ENCODE assay signal across 8 cellular contexts in the genomic region with DNA sequence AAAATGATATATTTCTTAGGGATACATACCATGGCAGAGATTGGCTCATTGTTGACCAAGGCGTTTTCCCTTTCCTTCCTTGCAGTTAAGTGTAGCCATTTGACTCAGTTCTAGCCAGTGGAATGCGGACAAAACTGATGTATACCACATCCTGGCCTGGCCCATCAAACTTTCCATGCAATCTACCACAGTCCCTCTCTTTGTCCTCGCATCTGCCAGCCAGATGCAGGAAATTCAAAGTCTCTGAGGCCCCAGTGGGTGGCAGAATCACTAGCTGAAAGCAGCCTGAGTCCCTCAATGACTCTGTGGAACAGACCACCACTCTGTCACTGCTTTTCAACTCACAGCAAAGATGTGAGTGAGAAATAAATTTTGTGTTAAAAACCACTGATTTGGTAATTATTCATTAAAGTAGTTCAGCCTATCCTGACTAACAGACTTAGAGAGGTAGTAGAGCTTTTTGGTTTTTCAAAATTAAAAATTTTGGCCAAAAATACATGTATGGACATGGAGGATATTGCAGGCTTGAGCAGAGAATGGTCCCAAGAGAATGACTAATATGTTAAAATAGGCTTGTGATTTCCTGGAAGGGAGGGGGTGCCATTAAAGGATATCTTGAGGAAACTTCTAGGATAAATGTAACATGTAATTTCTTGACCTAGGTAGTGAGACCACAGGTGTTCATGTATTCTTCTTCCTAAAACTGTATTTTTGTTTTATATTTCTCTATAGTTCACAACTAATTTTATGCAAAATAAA. TPM values are rescaled to one million over a fixed set of nuclear protein-coding genes. Genes with fewer than 3 reads are reported as not detected.
DNase-seq lines count a peak whose midpoint lies in the region; ATAC-seq and TF ChIP-seq lines count a peak whose summit lies in the region.

No MANE protein-coding gene starts in this region.

- H3K4me1 ChIP-seq in PC-3 (ENCODE audit: insufficient read depth, low read length) (no peaks in the 10 kb centered on the region), sigmoid colon (peaks cover 0 to 7% (median 0%) of the 10 kb centered on the region in 4 donors)

- peaks cover 10% of the 10 kb centered on the region; the same call in 1 of the 2 replicates for H3K36me3 ChIP-seq in PC-3 (ENCODE audit: low read depth, low read length)
- peaks cover 0 to 7% (median 0%) of the 10 kb centered on the region in 4 donors for H3K36me3 ChIP-seq in sigmoid colon

- H2AFZ ChIP-seq in PC-3 (ENCODE audit: low read length): no peak overlapping the region

- intact Hi-C loops in PC-3 (cut with micrococcal nuclease) (no loop called here), sigmoid colon (cut with DNase I) (no loop called here)

- TF ChIP-seq CTCF in AG04450 (IDR thresholded peaks at IDR 0.05; ENCODE audit: low read depth, low read length): no peak
- TF ChIP-seq CTCF in PC-3 (conservative IDR thresholded peaks at IDR 0.05; ENCODE audit: low read depth, low read length): no peak
- TF ChIP-seq CTCF in sigmoid colon (IDR thresholded peaks at IDR 0.05): no peak

- no peak for TF ChIP-seq EP300 in sigmoid colon (IDR thresholded peaks at IDR 0.05)

- H3F3A ChIP-seq in PC-3 (ENCODE audit: low read length, unreplicated experiment): no peaks in the 10 kb centered on the region

- no peak for TF ChIP-seq POLR2A in sigmoid colon (IDR thresholded peaks at IDR 0.05)

- H3K27me3 ChIP-seq in AG04450 (ENCODE audit: control insufficient read depth, insufficient read depth, low read length) (no peaks in the 10 kb centered on the region), PC-3 (ENCODE audit: low read length) (no peaks in the 10 kb centered on the region), sigmoid colon (no peaks in the 10 kb centered on the region)

- no peak overlapping the region for H3K4me2 ChIP-seq in PC-3 (ENCODE audit: low read length)

- H3K4me3 ChIP-seq in AG04450 (ENCODE audit: low read depth, low read length): no peak overlapping the region
- no peak overlapping the region for H3K4me3 ChIP-seq in PC-3 (ENCODE audit: low read length)
- H3K4me3 ChIP-seq in sigmoid colon: no peak overlapping the region

- no peaks in the 10 kb centered on the region for H3K9me3 ChIP-seq in AG04450 (ENCODE audit: control insufficient read depth, insufficient read depth, low read length)
- no peaks in the 10 kb centered on the region for H3K9me3 ChIP-seq in PC-3 (ENCODE audit: low read length)
- H3K9me3 ChIP-seq in sigmoid colon: no peaks in the 10 kb centered on the region

- POLR2A ChIA-PET in AG04450 (lab: Yijun Ruan, JAX) (no interaction called here), PC-3 (lab: Charles Lee; ENCODE audit: unreplicated experiment) (no interaction called here)

- CTCF ChIA-PET in AG04450 (lab: Charles Lee) (no interaction called here), PC-3 (lab: Charles Lee) (no interaction called here)

- BruUV-seq in PC-3 (replicated peaks; lab: Mats Ljungman, UMichigan): no TSS peak

- no peak overlapping the region for H3K9ac ChIP-seq in PC-3 (ENCODE audit: low read length)

- ATAC-seq in GM19372 (IDR thresholded peaks at IDR 0.05; ENCODE audit: low read depth, unreplicated experiment) (peak; percentile 43), PC-3 (peak; percentile 24; the same call in 1 of the 2 replicates), HG02970 (IDR thresholded peaks at IDR 0.05; ENCODE audit: low FRiP score, unreplicated experiment) (no peak)

- no peaks in the 10 kb centered on the region for H4K20me1 ChIP-seq in PC-3 (ENCODE audit: low read length)

- no peaks in the 10 kb centered on the region for H3K9me2 ChIP-seq in PC-3 (replicated peaks; ENCODE audit: low read length)

- DNase-seq in AG04450 (ENCODE audit: low read depth, low spot score) (no peak), PC-3 (no peak), fibroblast of gingiva (ENCODE audit: low read depth) (peak; percentile 80), sigmoid colon (no peak), NCI-H2107 (lab: John Stamatoyannopoulos, UW) (no peak), NCI-H526 treated with DMSO at 0.1 percent for 48 hours (lab: John Stamatoyannopoulos, UW) (no peak)

- 54 to 76% methylated on average over 3 of the region's 3 CpGs for WGBS in sigmoid colon, 2 donors

- peaks cover 24% of the 10 kb centered on the region for H3K79me2 ChIP-seq in PC-3 (ENCODE audit: low read length)

- H3K27ac ChIP-seq in AG04450 (ENCODE audit: low read depth, low read length) (peak overlapping the region; percentile 22), PC-3 (ENCODE audit: low read length) (no peak overlapping the region), sigmoid colon (no peak overlapping the region)

RNA-seq across cellular contexts. Expression of gene LRRFIP2, which starts 10.9 kb away (rescaled TPM):
- polyA plus RNA-seq in AG04450 (2011; rRNA removed): 40.8 and 52.7 TPM in 2 replicates
- 25.0 and 32.4 TPM in 2 replicates for polyA minus RNA-seq in AG04450 (2011; rRNA and poly(A)+ RNA removed)
- 54.7 and 69.1 TPM in 2 replicates for total RNA-seq in PC-3 (2014; rRNA removed)
- total RNA-seq in sigmoid colon: 10 to 100 TPM; 49.4 to 66.7 (median 55.9) TPM
- 10 to 100 TPM; 47.2 to 91.8 (median 61.9) TPM for polyA plus RNA-seq in sigmoid colon
